18 cellular contexts compared by ENCODE assay signal in the genomic region with DNA sequence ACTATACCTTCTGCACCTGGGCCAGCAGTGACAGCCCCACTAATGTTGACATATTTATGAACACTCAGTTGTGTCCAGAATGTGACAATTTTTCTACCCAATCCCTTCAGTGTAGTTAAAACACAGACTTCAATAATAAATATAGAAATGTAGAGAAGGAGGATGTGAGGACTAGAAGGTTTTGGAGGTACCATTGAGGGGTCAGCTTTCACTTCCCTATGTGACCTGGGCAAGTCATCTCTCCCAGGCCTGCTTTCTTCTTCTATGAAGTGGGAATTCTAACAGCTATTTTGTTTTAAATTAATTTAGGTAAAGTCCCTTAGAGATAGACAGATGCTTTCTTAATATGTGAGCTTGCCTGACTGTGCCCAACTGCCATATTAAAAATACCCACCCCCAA.
"Had no signal": no experiment of that assay in that cellular context is flagged by ENCODE, and none has a peak within 500 bp of the region (broad histone marks: within the 10 kb centered on the region; RNA-seq: fewer than 3 reads in every experiment).

No MANE protein-coding gene starts in this region.

- ATAC-seq: heart right ventricle; left lung; stimulated activated memory B cell treated with anti-CD40 and anti-IgM and Interleukin-4, amounts not matched to agents 10 μg/mL and 1 μg/mL and 100 μg/mL, for 72 hours had no signal

- H3K36me3 Mint-ChIP-seq: activated naive CD8-positive, alpha-beta T cell; stimulated activated memory B cell treated with anti-CD40 and anti-IgM and Interleukin-4, amounts not matched to agents 10 μg/mL and 1 μg/mL and 100 μg/mL, for 72 hours had no signal

- H3K4me3 ChIP-seq: esophagus muscularis mucosa, heart right ventricle, left lung, spleen, thoracic aorta, upper lobe of left lung had no signal

- H3K27me3 ChIP-seq: esophagus muscularis mucosa, heart right ventricle, left lung, spleen, upper lobe of left lung had no signal

- H3K27me3 Mint-ChIP-seq: stimulated activated memory B cell treated with anti-CD40 and anti-IgM and Interleukin-4, amounts not matched to agents 10 μg/mL and 1 μg/mL and 100 μg/mL, for 72 hours had no signal

- H3K9me3 ChIP-seq: esophagus muscularis mucosa, heart right ventricle, left lung, spleen, thoracic aorta, upper lobe of left lung had no signal

- H3K36me3 ChIP-seq: esophagus muscularis mucosa, heart right ventricle, left lung, spleen, thoracic aorta, upper lobe of left lung had no signal

- H3K4me3 Mint-ChIP-seq: activated naive CD8-positive, alpha-beta T cell; nephron; stimulated activated memory B cell treated with anti-CD40 and anti-IgM and Interleukin-4, amounts not matched to agents 10 μg/mL and 1 μg/mL and 100 μg/mL, for 72 hours had no signal

- H3K27ac ChIP-seq: esophagus muscularis mucosa, heart right ventricle, left lung, spleen, thoracic aorta, upper lobe of left lung had no signal

- H3K4me1 Mint-ChIP-seq: nephron; stimulated activated memory B cell treated with anti-CD40 and anti-IgM and Interleukin-4, amounts not matched to agents 10 μg/mL and 1 μg/mL and 100 μg/mL, for 72 hours had no signal

- H3K9me3 Mint-ChIP-seq: nephron; stimulated activated memory B cell treated with anti-CD40 and anti-IgM and Interleukin-4, amounts not matched to agents 10 μg/mL and 1 μg/mL and 100 μg/mL, for 72 hours had no signal

- DNase-seq: activated CD4-positive, alpha-beta T cell treated with anti-CD3 and anti-CD28 coated beads, Interleukin-2, amount 50 U/mL, for 4 hours; amniotic stem cell; effector CD4-positive, alpha-beta T cell; heart right ventricle; left lung; mammary epithelial cell; midbrain; nucleus accumbens; posterior cingulate gyrus; retina; spleen; stimulated activated CD4-positive, alpha-beta T cell treated with anti-CD3 and anti-CD28 coated beads, Interleukin-4, amount 100 ng/mL, for 4 hours; upper lobe of left lung had no signal

- H3K4me1 ChIP-seq: esophagus muscularis mucosa, heart right ventricle, left lung, spleen, upper lobe of left lung had no signal
